1 cellular context compared by ENCODE assay signal in the genomic region with DNA sequence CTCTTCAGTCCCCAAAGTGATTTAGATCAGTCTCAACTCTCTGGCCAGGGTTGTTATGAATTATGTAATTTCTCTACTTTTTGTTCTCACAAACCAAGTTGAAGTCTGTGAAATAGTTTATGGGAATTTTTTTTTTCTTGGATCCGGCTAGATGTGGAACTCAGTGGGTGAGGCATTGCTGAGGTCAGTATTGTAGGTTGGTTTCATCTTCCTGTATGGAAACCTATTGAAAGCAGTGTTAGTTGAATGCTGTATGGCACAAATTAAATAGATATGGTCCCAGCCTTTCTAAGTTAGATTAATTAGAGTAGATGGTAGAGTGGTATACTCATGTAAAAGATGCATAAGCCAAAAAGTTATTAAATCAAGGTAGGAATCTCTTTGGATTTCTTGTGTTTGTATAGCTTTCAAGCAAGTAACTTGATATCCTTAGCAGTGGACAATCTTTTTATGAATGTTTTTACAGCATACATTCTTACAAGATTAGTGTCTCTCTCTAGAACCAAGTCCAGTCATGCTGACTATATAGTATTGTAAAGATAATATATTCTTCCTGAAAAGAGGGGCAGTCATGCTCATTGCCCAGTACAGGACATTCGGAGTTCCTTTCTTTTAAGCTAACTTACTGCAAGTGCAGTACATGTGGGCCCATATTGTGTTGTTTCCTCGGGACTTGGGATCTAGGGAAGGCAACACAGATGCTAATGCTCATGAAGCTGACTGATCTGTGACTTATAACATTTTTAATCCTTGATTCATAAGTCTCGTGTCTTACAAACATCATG.
TF ChIP-seq lines count a peak whose summit lies in the region.

No MANE protein-coding gene starts in this region.

TF ChIP-seq in IMR-90, 13 proteins besides CTCF, POLR2A, EP300 and RAD21:
- TF ChIP-seq FOS (IDR thresholded peaks at IDR 0.05; ENCODE audit: low read depth, low read length) (no peak), CEBPB (IDR thresholded peaks at IDR 0.05; ENCODE audit: low read depth, low read length) (no peak), RCOR1 (IDR thresholded peaks at IDR 0.05; ENCODE audit: insufficient replicate concordance, low read length) (no peak), BHLHE40 (IDR thresholded peaks at IDR 0.05; ENCODE audit: low read depth, low read length) (peak; percentile 46; the same call in 1 of the 2 replicates), MAFK (IDR thresholded peaks at IDR 0.05; ENCODE audit: low read depth, low read length) (peak; percentile 0; the same call in 1 of the 2 replicates), NFE2L2 (IDR thresholded peaks at IDR 0.05; ENCODE audit: low read depth, low read length) (peak; percentile 62; the same call in 1 of the 2 replicates), SMC3 (IDR thresholded peaks at IDR 0.05; ENCODE audit: low read depth, low read length) (no peak), MXI1 (IDR thresholded peaks at IDR 0.05; ENCODE audit: borderline replicate concordance, low read depth, low read length) (no peak)
- TF ChIP-seq, protein P1, sequence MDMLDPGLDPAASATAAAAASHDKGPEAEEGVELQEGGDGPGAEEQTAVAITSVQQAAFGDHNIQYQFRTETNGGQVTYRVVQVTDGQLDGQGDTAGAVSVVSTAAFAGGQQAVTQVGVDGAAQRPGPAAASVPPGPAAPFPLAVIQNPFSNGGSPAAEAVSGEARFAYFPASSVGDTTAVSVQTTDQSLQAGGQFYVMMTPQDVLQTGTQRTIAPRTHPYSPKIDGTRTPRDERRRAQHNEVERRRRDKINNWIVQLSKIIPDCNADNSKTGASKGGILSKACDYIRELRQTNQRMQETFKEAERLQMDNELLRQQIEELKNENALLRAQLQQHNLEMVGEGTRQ (IDR thresholded peaks at IDR 0.05; ENCODE audit: low read depth, low read length) = no peak
